In the genomic region with DNA sequence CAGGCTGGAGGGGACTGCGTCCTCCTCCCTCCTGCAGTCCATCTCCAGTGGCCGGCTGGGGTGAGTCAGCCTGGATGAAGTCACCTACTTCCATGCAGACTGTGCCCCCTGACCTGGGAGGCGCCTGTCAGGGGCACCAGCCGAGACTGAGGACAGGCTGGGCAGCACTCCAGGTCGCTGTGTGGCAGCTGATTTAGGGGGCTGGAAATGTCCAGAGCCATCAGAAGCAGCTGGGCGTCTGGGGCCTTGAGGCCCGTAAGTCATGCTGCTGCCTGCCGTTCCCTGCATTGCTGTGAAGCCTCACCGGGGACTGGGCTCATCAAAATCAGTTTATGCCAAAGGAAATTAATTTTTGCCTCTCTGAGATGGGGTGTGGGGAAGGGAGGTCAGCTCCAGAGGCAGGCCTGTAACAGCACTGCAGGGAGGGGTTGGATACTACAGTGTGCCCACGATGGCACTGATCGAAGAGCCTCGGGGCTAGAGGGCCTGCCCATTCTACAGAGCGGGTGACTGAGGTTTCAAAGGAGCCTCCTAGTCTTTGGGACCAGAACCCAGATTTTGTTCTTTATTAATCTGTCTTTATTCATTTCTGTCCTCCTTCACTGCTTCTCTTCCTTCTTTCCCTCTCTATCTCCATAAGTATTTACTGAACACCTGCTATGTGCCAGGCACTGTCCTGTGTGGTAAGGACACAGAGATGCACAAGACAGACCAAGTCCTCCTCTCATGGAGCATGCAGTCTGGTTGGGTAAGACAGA, we compare ENCODE assay signal across 1 cellular context.
TF ChIP-seq lines count a peak whose summit lies in the region.

No MANE protein-coding gene starts in this region.

TF ChIP-seq in HepG2, 621 proteins besides CTCF, POLR2A, EP300 and RAD21 (continued from another document and continues in another):
- TF ChIP-seq, protein P1, sequence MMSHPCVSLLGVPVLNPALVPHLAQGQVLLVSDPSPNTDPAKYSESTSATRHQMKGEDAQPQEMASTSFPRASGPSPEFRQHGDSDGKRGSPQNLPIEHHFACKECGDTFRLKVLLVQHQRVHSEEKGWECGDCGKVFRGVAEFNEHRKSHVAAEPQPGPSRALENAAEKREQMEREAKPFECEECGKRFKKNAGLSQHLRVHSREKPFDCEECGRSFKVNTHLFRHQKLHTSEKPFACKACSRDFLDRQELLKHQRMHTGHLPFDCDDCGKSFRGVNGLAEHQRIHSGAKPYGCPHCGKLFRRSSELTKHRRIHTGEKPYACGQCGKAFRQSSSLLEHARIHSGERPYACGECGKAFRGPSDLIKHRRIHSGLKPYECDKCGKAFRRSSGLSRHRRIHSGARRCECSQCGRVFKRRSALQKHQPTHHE (CRISPR knock-in tag; IDR thresholded peaks at IDR 0.05; ENCODE audit: borderline replicate concordance): no peak
- TF ChIP-seq HOXA7 (CRISPR knock-in tag; IDR thresholded peaks at IDR 0.05) (no peak), ZNF570 (CRISPR knock-in tag; IDR thresholded peaks at IDR 0.05; ENCODE audit: borderline replicate concordance) (no peak), GATA4 (IDR thresholded peaks at IDR 0.05; ENCODE audit: borderline replicate concordance, low read depth) (no peak), PBX3 (CRISPR knock-in tag; IDR thresholded peaks at IDR 0.05; ENCODE audit: borderline replicate concordance) (no peak), ZNF441 (CRISPR knock-in tag; IDR thresholded peaks at IDR 0.05; ENCODE audit: borderline replicate concordance) (no peak), ZXDC (CRISPR knock-in tag; IDR thresholded peaks at IDR 0.05) (no peak), IRX3 (CRISPR knock-in tag; IDR thresholded peaks at IDR 0.05; ENCODE audit: borderline replicate concordance, low read depth) (no peak), CBX1 (IDR thresholded peaks at IDR 0.05; ENCODE audit: low read depth) (no peak), ZBTB3 (CRISPR knock-in tag; IDR thresholded peaks at IDR 0.05; ENCODE audit: borderline replicate concordance, low read depth) (no peak), TBX2 (CRISPR knock-in tag; IDR thresholded peaks at IDR 0.05; ENCODE audit: borderline replicate concordance) (no peak), ZNF431 (CRISPR knock-in tag; IDR thresholded peaks at IDR 0.05; ENCODE audit: borderline replicate concordance, low read depth) (no peak), SATB2 (CRISPR knock-in tag; IDR thresholded peaks at IDR 0.05) (no peak), ZNF614 (CRISPR knock-in tag; IDR thresholded peaks at IDR 0.05; ENCODE audit: borderline replicate concordance) (no peak), NCOA2 (CRISPR knock-in tag; IDR thresholded peaks at IDR 0.05) (no peak), E2F5 (CRISPR knock-in tag; conservative IDR thresholded peaks at IDR 0.05) (no peak), ZNF670 (CRISPR knock-in tag; IDR thresholded peaks at IDR 0.05; ENCODE audit: borderline replicate concordance) (no peak), KLF11 (CRISPR knock-in tag; IDR thresholded peaks at IDR 0.05) (no peak), ZNF83 (CRISPR knock-in tag; IDR thresholded peaks at IDR 0.05; ENCODE audit: borderline replicate concordance) (no peak), ZBTB38 (CRISPR knock-in tag; IDR thresholded peaks at IDR 0.05) (peak; percentile 55; the same call in 1 of the 2 replicates), ZNF646 (CRISPR knock-in tag; IDR thresholded peaks at IDR 0.05) (no peak), SALL2 (CRISPR knock-in tag; IDR thresholded peaks at IDR 0.05) (no peak), SMARCC2 (IDR thresholded peaks at IDR 0.05) (no peak), MEIS2 (CRISPR knock-in tag; IDR thresholded peaks at IDR 0.05) (peak; percentile 75; the same call in 1 of the 2 replicates), FUBP1 (CRISPR knock-in tag; IDR thresholded peaks at IDR 0.05; ENCODE audit: borderline replicate concordance) (no peak), SRSF9 (IDR thresholded peaks at IDR 0.05; ENCODE audit: borderline replicate concordance, insufficient read depth, low read depth, low read length, poor library complexity, severe bottlenecking) (no peak), ZNF501 (CRISPR knock-in tag; IDR thresholded peaks at IDR 0.05) (no peak), ZNF746 (CRISPR knock-in tag; IDR thresholded peaks at IDR 0.05) (no peak)
- TF ChIP-seq, protein P2, sequence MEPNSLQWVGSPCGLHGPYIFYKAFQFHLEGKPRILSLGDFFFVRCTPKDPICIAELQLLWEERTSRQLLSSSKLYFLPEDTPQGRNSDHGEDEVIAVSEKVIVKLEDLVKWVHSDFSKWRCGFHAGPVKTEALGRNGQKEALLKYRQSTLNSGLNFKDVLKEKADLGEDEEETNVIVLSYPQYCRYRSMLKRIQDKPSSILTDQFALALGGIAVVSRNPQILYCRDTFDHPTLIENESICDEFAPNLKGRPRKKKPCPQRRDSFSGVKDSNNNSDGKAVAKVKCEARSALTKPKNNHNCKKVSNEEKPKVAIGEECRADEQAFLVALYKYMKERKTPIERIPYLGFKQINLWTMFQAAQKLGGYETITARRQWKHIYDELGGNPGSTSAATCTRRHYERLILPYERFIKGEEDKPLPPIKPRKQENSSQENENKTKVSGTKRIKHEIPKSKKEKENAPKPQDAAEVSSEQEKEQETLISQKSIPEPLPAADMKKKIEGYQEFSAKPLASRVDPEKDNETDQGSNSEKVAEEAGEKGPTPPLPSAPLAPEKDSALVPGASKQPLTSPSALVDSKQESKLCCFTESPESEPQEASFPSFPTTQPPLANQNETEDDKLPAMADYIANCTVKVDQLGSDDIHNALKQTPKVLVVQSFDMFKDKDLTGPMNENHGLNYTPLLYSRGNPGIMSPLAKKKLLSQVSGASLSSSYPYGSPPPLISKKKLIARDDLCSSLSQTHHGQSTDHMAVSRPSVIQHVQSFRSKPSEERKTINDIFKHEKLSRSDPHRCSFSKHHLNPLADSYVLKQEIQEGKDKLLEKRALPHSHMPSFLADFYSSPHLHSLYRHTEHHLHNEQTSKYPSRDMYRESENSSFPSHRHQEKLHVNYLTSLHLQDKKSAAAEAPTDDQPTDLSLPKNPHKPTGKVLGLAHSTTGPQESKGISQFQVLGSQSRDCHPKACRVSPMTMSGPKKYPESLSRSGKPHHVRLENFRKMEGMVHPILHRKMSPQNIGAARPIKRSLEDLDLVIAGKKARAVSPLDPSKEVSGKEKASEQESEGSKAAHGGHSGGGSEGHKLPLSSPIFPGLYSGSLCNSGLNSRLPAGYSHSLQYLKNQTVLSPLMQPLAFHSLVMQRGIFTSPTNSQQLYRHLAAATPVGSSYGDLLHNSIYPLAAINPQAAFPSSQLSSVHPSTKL (CRISPR knock-in tag; IDR thresholded peaks at IDR 0.05): peak; percentile 56; the same call in 1 of the 2 replicates
- TF ChIP-seq, protein P3, sequence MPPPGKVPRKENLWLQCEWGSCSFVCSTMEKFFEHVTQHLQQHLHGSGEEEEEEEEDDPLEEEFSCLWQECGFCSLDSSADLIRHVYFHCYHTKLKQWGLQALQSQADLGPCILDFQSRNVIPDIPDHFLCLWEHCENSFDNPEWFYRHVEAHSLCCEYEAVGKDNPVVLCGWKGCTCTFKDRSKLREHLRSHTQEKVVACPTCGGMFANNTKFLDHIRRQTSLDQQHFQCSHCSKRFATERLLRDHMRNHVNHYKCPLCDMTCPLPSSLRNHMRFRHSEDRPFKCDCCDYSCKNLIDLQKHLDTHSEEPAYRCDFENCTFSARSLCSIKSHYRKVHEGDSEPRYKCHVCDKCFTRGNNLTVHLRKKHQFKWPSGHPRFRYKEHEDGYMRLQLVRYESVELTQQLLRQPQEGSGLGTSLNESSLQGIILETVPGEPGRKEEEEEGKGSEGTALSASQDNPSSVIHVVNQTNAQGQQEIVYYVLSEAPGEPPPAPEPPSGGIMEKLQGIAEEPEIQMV (CRISPR knock-in tag; IDR thresholded peaks at IDR 0.05; ENCODE audit: low read depth): no peak
- TF ChIP-seq, protein P4, sequence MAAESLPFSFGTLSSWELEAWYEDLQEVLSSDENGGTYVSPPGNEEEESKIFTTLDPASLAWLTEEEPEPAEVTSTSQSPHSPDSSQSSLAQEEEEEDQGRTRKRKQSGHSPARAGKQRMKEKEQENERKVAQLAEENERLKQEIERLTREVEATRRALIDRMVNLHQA (CRISPR knock-in tag; IDR thresholded peaks at IDR 0.05): no peak
